In the genomic region with DNA sequence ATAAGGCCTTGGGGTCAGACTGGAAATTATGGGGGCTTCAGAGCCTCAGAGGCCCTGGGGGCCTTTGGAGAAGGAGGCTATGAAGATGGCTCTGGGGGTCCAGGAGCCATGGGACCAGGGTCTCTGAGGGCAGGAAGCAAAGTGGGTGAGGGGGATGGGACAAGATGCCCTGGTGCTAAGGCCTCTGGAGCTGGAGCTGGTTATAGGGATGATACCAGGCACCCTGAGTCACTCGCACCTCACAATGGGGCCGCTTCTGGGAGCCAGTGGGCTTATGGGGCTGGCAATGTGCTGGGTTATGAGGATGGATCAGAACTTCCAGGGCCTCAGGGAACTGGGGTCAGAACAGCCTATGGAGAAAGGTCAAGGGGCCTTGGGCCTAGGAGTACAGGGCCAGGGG, we compare ENCODE assay signal across 36 cellular contexts. TPM values are rescaled to one million over a fixed set of nuclear protein-coding genes. Genes with fewer than 3 reads are reported as not detected.
"Had no signal": no experiment of that assay in that cellular context is flagged by ENCODE, and none has a peak within 500 bp of the region (broad histone marks: within the 10 kb centered on the region; RNA-seq: fewer than 3 reads in every experiment).

No MANE protein-coding gene starts in this region.

- H3K9me3 Mint-ChIP-seq: activated CD4-positive, alpha-beta memory T cell treated with anti-CD3 and anti-CD28 coated beads, Interleukin-2, amount 10 ng/mL, durations not matched to agents 7 days and 5 days; activated CD4-positive, alpha-beta T cell treated with anti-CD3 and anti-CD28 coated beads, Interleukin-2, amount 10 ng/mL, durations not matched to agents 7 days and 5 days; activated naive CD4-positive, alpha-beta T cell treated with anti-CD3 and anti-CD28 coated beads, Interleukin-2, amount 10 ng/mL, durations not matched to agents 7 days and 5 days; activated naive CD8-positive, alpha-beta T cell treated with anti-CD3 and anti-CD28 coated beads, Interleukin-2, amount 10 ng/mL, durations not matched to agents 7 days and 5 days; activated naive CD8-positive, alpha-beta T cell treated with anti-CD3 and anti-CD28 coated beads, Interleukin-2, amount 50 U/mL, for 24 hours; activated T-cell treated with anti-CD3 and anti-CD28 coated beads, Interleukin-2, amount 50 U/mL, for 24 hours; activated T-helper 2 cell treated with anti-CD3 and anti-CD28 coated beads, Interferon-gamma antibody, Interleukin-2, Interleukin-4, amounts not matched to agents 10 μg/mL and 5 μg/mL and 100 μg/mL, durations not matched to agents 14 hours and 24 hours and 36 hours; central memory CD8-positive, alpha-beta T cell; T-helper 1 cell treated with Interleukin-12 subunit alpha and Interleukin-12 subunit beta and Interleukin-4 antibody, amounts not matched to agents 30 μg/mL and 1 μg/mL, for 36 hours; T-helper 2 cell treated with Interferon-gamma antibody and Interleukin-4, amounts not matched to agents 5 μg/mL and 100 μg/mL, for 36 hours had no signal

- ATAC-seq: activated CD4-positive, alpha-beta T cell treated with anti-CD3 and anti-CD28 coated beads for 36 hours; activated CD8-positive, alpha-beta memory T cell treated with anti-CD3 and anti-CD28 coated beads, Interleukin-2, amount 10 ng/mL, durations not matched to agents 7 days and 5 days; activated CD8-positive, alpha-beta T cell treated with anti-CD3 and anti-CD28 coated beads, Interleukin-2, amount 10 ng/mL, durations not matched to agents 7 days and 5 days; activated naive CD8-positive, alpha-beta T cell treated with anti-CD3 and anti-CD28 coated beads, Interleukin-2, amount 50 U/mL, for 24 hours had no signal

- H3K36me3 Mint-ChIP-seq: activated CD8-positive, alpha-beta memory T cell treated with anti-CD3 and anti-CD28 coated beads, Interleukin-2, amount 10 ng/mL, durations not matched to agents 7 days and 5 days; activated naive CD4-positive, alpha-beta T cell treated with anti-CD3 and anti-CD28 coated beads, Interleukin-2, amount 10 ng/mL, durations not matched to agents 7 days and 5 days; activated naive CD8-positive, alpha-beta T cell; activated naive CD8-positive, alpha-beta T cell treated with anti-CD3 and anti-CD28 coated beads, Interleukin-2, amount 10 ng/mL, durations not matched to agents 7 days and 5 days; brain had no signal

- DNase-seq: activated CD4-positive, alpha-beta memory T cell treated with anti-CD3 and anti-CD28 coated beads, Interleukin-2, amount 10 ng/mL, durations not matched to agents 7 days and 5 days; activated CD4-positive, alpha-beta T cell treated with anti-CD3 and anti-CD28 coated beads for 1 hour; activated CD4-positive, alpha-beta T cell treated with anti-CD3 and anti-CD28 coated beads for 36 hours; activated CD4-positive, alpha-beta T cell treated with anti-CD3 and anti-CD28 coated beads for 48 hours; activated CD4-positive, alpha-beta T cell treated with anti-CD3 and anti-CD28 coated beads, Interleukin-2, amount 10 ng/mL, durations not matched to agents 7 days and 5 days; activated CD4-positive, alpha-beta T cell treated with anti-CD3 and anti-CD28 coated beads, Interleukin-2, amount 50 U/mL, for 48 hours; activated CD4-positive, CD25-positive, alpha-beta regulatory T cell; activated CD8-positive, alpha-beta memory T cell treated with anti-CD3 and anti-CD28 coated beads for 24 hours; activated CD8-positive, alpha-beta memory T cell treated with anti-CD3 and anti-CD28 coated beads, Interleukin-2, amount 10 ng/mL, durations not matched to agents 7 days and 5 days; activated CD8-positive, alpha-beta memory T cell treated with anti-CD3 and anti-CD28 coated beads, Interleukin-2, amount 50 U/mL, for 48 hours; activated CD8-positive, alpha-beta T cell treated with anti-CD3 and anti-CD28 coated beads, Interleukin-2, amount 10 ng/mL, durations not matched to agents 7 days and 5 days; activated effector memory CD4-positive, alpha-beta T cell treated with Interleukin-2 at 50 U/mL for 16 hours; activated gamma-delta T cell; activated naive CD4-positive, alpha-beta T cell treated with anti-CD3 and anti-CD28 coated beads, Interleukin-2, amount 10 ng/mL, durations not matched to agents 7 days and 5 days; activated naive CD4-positive, alpha-beta T cell treated with Interleukin-2 at 50 U/mL for 16 hours; activated naive CD8-positive, alpha-beta T cell treated with anti-CD3 and anti-CD28 coated beads, Interleukin-2, amount 10 ng/mL, durations not matched to agents 7 days and 5 days; activated naive CD8-positive, alpha-beta T cell treated with anti-CD3 and anti-CD28 coated beads, Interleukin-2, amount 50 U/mL, for 24 hours; activated T-cell treated with anti-CD3 and anti-CD28 coated beads, Interleukin-2, amount 50 U/mL, for 24 hours; activated T-cell treated with anti-CD3 and anti-CD28 coated beads, Interleukin-2, amount 50 U/mL, for 48 hours; amygdala; anterior cingulate cortex; caudate nucleus; cerebellar nuclear complex; SW 1271; T-helper 1 cell; T-helper 2 cell; T-helper 9 cell had no signal

- H3K9me3 ChIP-seq: ascending aorta had no signal

- H3K4me3 ChIP-seq: ascending aorta, cardiac muscle cell had no signal

- H3K27me3 ChIP-seq: ascending aorta had no signal

- H3K4me3 Mint-ChIP-seq: activated CD4-positive, alpha-beta memory T cell treated with anti-CD3 and anti-CD28 coated beads, Interleukin-2, amount 10 ng/mL, durations not matched to agents 7 days and 5 days; activated CD4-positive, alpha-beta T cell treated with anti-CD3 and anti-CD28 coated beads for 36 hours; activated CD4-positive, alpha-beta T cell treated with anti-CD3 and anti-CD28 coated beads, Interleukin-2, amount 10 ng/mL, durations not matched to agents 7 days and 5 days; activated CD8-positive, alpha-beta memory T cell treated with anti-CD3 and anti-CD28 coated beads, Interleukin-2, amount 10 ng/mL, durations not matched to agents 7 days and 5 days; activated CD8-positive, alpha-beta T cell treated with anti-CD3 and anti-CD28 coated beads, Interleukin-2, amount 10 ng/mL, durations not matched to agents 7 days and 5 days; activated naive CD4-positive, alpha-beta T cell treated with anti-CD3 and anti-CD28 coated beads, Interleukin-2, amount 10 ng/mL, durations not matched to agents 7 days and 5 days; activated naive CD8-positive, alpha-beta T cell; activated naive CD8-positive, alpha-beta T cell treated with anti-CD3 and anti-CD28 coated beads, Interleukin-2, amount 10 ng/mL, durations not matched to agents 7 days and 5 days; activated naive CD8-positive, alpha-beta T cell treated with anti-CD3 and anti-CD28 coated beads, Interleukin-2, amount 50 U/mL, for 24 hours; activated T-cell treated with anti-CD3 and anti-CD28 coated beads, Interleukin-2, amount 50 U/mL, for 24 hours; brain; central memory CD8-positive, alpha-beta T cell; T-helper 1 cell treated with Interleukin-12 subunit alpha and Interleukin-12 subunit beta and Interleukin-4 antibody, amounts not matched to agents 30 μg/mL and 1 μg/mL, for 36 hours; T-helper 2 cell treated with Interferon-gamma antibody and Interleukin-4, amounts not matched to agents 5 μg/mL and 100 μg/mL, for 36 hours had no signal

- H3K4me1 Mint-ChIP-seq: activated CD4-positive, alpha-beta memory T cell treated with anti-CD3 and anti-CD28 coated beads, Interleukin-2, amount 10 ng/mL, durations not matched to agents 7 days and 5 days; activated CD4-positive, alpha-beta T cell treated with anti-CD3 and anti-CD28 coated beads for 36 hours; activated CD4-positive, alpha-beta T cell treated with anti-CD3 and anti-CD28 coated beads, Interleukin-2, amount 10 ng/mL, durations not matched to agents 7 days and 5 days; activated CD8-positive, alpha-beta memory T cell treated with anti-CD3 and anti-CD28 coated beads, Interleukin-2, amount 10 ng/mL, durations not matched to agents 7 days and 5 days; activated naive CD4-positive, alpha-beta T cell treated with anti-CD3 and anti-CD28 coated beads, Interleukin-2, amount 10 ng/mL, durations not matched to agents 7 days and 5 days; activated naive CD8-positive, alpha-beta T cell treated with anti-CD3 and anti-CD28 coated beads, Interleukin-2, amount 10 ng/mL, durations not matched to agents 7 days and 5 days; activated naive CD8-positive, alpha-beta T cell treated with anti-CD3 and anti-CD28 coated beads, Interleukin-2, amount 50 U/mL, for 24 hours; central memory CD8-positive, alpha-beta T cell had no signal

- H3K27ac Mint-ChIP-seq: activated CD4-positive, alpha-beta memory T cell treated with anti-CD3 and anti-CD28 coated beads, Interleukin-2, amount 10 ng/mL, durations not matched to agents 7 days and 5 days; activated CD4-positive, alpha-beta T cell treated with anti-CD3 and anti-CD28 coated beads for 36 hours; activated CD4-positive, alpha-beta T cell treated with anti-CD3 and anti-CD28 coated beads, Interleukin-2, amount 10 ng/mL, durations not matched to agents 7 days and 5 days; activated CD8-positive, alpha-beta memory T cell treated with anti-CD3 and anti-CD28 coated beads, Interleukin-2, amount 10 ng/mL, durations not matched to agents 7 days and 5 days; activated CD8-positive, alpha-beta T cell treated with anti-CD3 and anti-CD28 coated beads, Interleukin-2, amount 10 ng/mL, durations not matched to agents 7 days and 5 days; activated naive CD4-positive, alpha-beta T cell treated with anti-CD3 and anti-CD28 coated beads, Interleukin-2, amount 10 ng/mL, durations not matched to agents 7 days and 5 days; activated naive CD8-positive, alpha-beta T cell; activated naive CD8-positive, alpha-beta T cell treated with anti-CD3 and anti-CD28 coated beads, Interleukin-2, amount 10 ng/mL, durations not matched to agents 7 days and 5 days; activated naive CD8-positive, alpha-beta T cell treated with anti-CD3 and anti-CD28 coated beads, Interleukin-2, amount 50 U/mL, for 24 hours; activated T-cell treated with anti-CD3 and anti-CD28 coated beads, Interleukin-2, amount 50 U/mL, for 24 hours; activated T-helper 2 cell treated with anti-CD3 and anti-CD28 coated beads, Interferon-gamma antibody, Interleukin-2, Interleukin-4, amounts not matched to agents 10 μg/mL and 5 μg/mL and 100 μg/mL, durations not matched to agents 14 hours and 24 hours and 36 hours; brain; T-helper 1 cell treated with Interleukin-12 subunit alpha and Interleukin-12 subunit beta and Interleukin-4 antibody, amounts not matched to agents 30 μg/mL and 1 μg/mL, for 36 hours; T-helper 2 cell treated with Interferon-gamma antibody and Interleukin-4, amounts not matched to agents 5 μg/mL and 100 μg/mL, for 36 hours had no signal

- H3K36me3 ChIP-seq: ascending aorta, cardiac muscle cell had no signal

- H3K27ac ChIP-seq: ascending aorta, cardiac muscle cell, VCaP had no signal

- H3K4me1 ChIP-seq: ascending aorta had no signal

RNA-seq across cellular contexts. Expression of a gene that starts 17.6 kb away (rescaled TPM):
- total RNA-seq: activated CD4-positive, alpha-beta memory T cell treated with anti-CD3 and anti-CD28 coated beads, Interleukin-2, amount 10 ng/mL, durations not matched to agents 7 days and 5 days; activated CD4-positive, alpha-beta T cell treated with anti-CD3 and anti-CD28 coated beads for 36 hours; activated CD4-positive, alpha-beta T cell treated with anti-CD3 and anti-CD28 coated beads, Interleukin-2, amount 10 ng/mL, durations not matched to agents 7 days and 5 days; activated CD8-positive, alpha-beta memory T cell treated with anti-CD3 and anti-CD28 coated beads, Interleukin-2, amount 10 ng/mL, durations not matched to agents 7 days and 5 days; activated CD8-positive, alpha-beta T cell treated with anti-CD3 and anti-CD28 coated beads, Interleukin-2, amount 10 ng/mL, durations not matched to agents 7 days and 5 days; activated naive CD8-positive, alpha-beta T cell treated with anti-CD3 and anti-CD28 coated beads, Interleukin-2, amount 10 ng/mL, durations not matched to agents 7 days and 5 days; activated T-helper 2 cell treated with anti-CD3 and anti-CD28 coated beads, Interferon-gamma antibody, Interleukin-2, Interleukin-4, amounts not matched to agents 10 μg/mL and 5 μg/mL and 100 μg/mL, durations not matched to agents 14 hours and 24 hours and 36 hours; ascending aorta; cardiac muscle cell had no signal
- polyA plus RNA-seq: cardiac muscle cell had no signal
